Comparison of ENCODE assay signal across 1 cellular context in the genomic region with DNA sequence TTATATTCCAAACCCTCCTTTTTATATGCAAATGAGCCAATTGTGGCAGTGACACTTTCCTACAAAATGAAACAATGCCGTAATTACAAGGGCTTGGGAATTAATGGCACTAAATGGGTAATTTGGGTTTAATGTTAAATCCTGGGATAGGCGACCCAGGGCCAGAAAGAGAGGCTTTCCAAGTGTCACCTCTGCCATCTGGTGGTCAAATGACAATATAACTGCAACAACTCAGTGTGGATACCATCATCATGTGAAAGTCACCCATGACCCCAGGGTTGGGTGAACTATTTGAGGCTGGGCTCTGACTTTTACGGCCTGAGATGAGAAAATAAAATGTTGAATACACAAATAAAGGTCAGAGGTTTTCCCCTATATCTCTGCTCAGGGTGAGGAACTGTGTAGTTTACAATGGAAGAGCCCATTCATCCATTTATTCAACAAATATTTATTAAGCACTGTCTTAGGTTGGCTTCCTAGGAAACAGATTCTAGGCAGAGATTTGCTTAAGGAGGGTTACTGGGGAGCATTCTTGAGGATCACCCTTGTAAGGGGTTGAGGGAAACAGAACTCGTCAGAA.
A peak's percentile ranks its signal among the peaks of the same experiment; 100 is the strongest.
TF ChIP-seq lines count a peak whose summit lies in the region.

No MANE protein-coding gene starts in this region.

TF ChIP-seq in K562, 482 proteins besides CTCF, POLR2A, EP300 and RAD21 (continued from another document):
- TF ChIP-seq, protein P1, sequence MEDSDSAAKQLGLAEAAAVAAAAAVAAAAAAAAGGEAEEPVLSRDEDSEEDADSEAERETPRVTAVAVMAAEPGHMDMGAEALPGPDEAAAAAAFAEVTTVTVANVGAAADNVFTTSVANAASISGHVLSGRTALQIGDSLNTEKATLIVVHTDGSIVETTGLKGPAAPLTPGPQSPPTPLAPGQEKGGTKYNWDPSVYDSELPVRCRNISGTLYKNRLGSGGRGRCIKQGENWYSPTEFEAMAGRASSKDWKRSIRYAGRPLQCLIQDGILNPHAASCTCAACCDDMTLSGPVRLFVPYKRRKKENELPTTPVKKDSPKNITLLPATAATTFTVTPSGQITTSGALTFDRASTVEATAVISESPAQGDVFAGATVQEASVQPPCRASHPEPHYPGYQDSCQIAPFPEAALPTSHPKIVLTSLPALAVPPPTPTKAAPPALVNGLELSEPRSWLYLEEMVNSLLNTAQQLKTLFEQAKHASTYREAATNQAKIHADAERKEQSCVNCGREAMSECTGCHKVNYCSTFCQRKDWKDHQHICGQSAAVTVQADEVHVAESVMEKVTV (CRISPR knock-in tag; IDR thresholded peaks at IDR 0.05): peak; percentile 56; the same call in 1 of the 2 replicates
- TF ChIP-seq BRD4 (IDR thresholded peaks at IDR 0.05): no peak
- TF ChIP-seq MEIS2 (IDR thresholded peaks at IDR 0.05; ENCODE audit: partially characterized antibody): no peak
- no peak for TF ChIP-seq NFE2L1 (tag; IDR thresholded peaks at IDR 0.05; ENCODE audit: borderline replicate concordance, low read depth)
